Comparison of ENCODE assay signal across 23 cellular contexts in genomic region chr13:48230541-48230940, GRCh38. TPM values are rescaled to one million over a fixed set of nuclear protein-coding genes. Genes with fewer than 3 reads are reported as not detected.
DNase-seq lines count a peak whose midpoint lies in the region; ATAC-seq, FAIRE-seq and TF ChIP-seq lines count a peak whose summit lies in the region.
"Had no signal": no experiment of that assay in that cellular context is flagged by ENCODE, and none has a peak within 500 bp of the region (broad histone marks: within the 10 kb centered on the region; RNA-seq: fewer than 3 reads in every experiment).

No MANE protein-coding gene starts in this region.

- no peaks in the 10 kb centered on the region for H3K9me3 ChIP-seq in HepG2 (ENCODE audit: low read length)
- H3K9me3 ChIP-seq in right lobe of liver, result no peaks in the 10 kb centered on the region
- H3K9me3 ChIP-seq in H9 (ENCODE audit: control insufficient read depth, low read depth, low read length), result no peaks in the 10 kb centered on the region
- H3K9me3 ChIP-seq: sigmoid colon, SK-N-SH, upper lobe of right lung had no signal

- POLR2A ChIA-PET in HepG2 (lab: Yijun Ruan, JAX), result interaction anchor here (2.8 kb wide), 1 partner anchor 9 kb away, joined by 29 read pairs; no protein-coding TSS in a partner anchor

- H4K8ac ChIP-seq in H9 (replicated peaks; ENCODE audit: insufficient read length, low read depth, low read length), result no peak overlapping the region

- TF ChIP-seq POLR2A in HepG2 (IDR thresholded peaks at IDR 0.05; ENCODE audit: insufficient read depth in 1 of 2, low read depth in 2 of 2, low read length in 2 of 2) (no peak), right lobe of liver (IDR thresholded peaks at IDR 0.05) (no peak)

- no peaks in the 10 kb centered on the region for H3K79me1 ChIP-seq in H9 (ENCODE audit: insufficient read depth, low read depth, low read length, poor library complexity, severe bottlenecking)

- H3K27ac Mint-ChIP-seq in H9, result no peak overlapping the region
- H3K27ac Mint-ChIP-seq: activated B cell treated with CpG ODN at 0.5 μM for 24 hours; activated CD4-positive, alpha-beta T cell treated with anti-CD3 and anti-CD28 coated beads, Interleukin-2, amount 10 ng/mL, durations not matched to agents 7 days and 5 days had no signal

- H3K4me3 ChIP-seq in HepG2 (replicated peaks in 1 of 3; ENCODE audit: insufficient read depth in 1 of 3, low read depth in 2 of 3, low read length in 3 of 3), result peak overlapping the region in 2 of 3 experiments; percentile 9 to 81; a peak in 2 of 6 replicates
- H3K4me3 ChIP-seq in right lobe of liver, result no peak overlapping the region
- H3K4me3 ChIP-seq: sigmoid colon, upper lobe of right lung had no signal

- peaks cover 10% of the 10 kb centered on the region for H4K20me1 ChIP-seq in HepG2 (ENCODE audit: insufficient read depth, low read length)
- no peaks in the 10 kb centered on the region for H4K20me1 ChIP-seq in H9 (ENCODE audit: control insufficient read depth, insufficient read depth, insufficient read length)

- H3K36me3 ChIP-seq in HepG2 (replicated peaks in 1 of 2; ENCODE audit: control insufficient read depth in 1 of 2, insufficient read depth in 2 of 2, low read length in 2 of 2), result no peaks in the 10 kb centered on the region
- no peaks in the 10 kb centered on the region for H3K36me3 ChIP-seq in right lobe of liver
- H3K36me3 ChIP-seq: sigmoid colon, upper lobe of right lung had no signal

- H2AFZ ChIP-seq in HepG2 (ENCODE audit: low read length) (peak overlapping the region; percentile 45), H9 (ENCODE audit: low read length) (no peak overlapping the region)

- no peak overlapping the region for H3K56ac ChIP-seq in H9 (ENCODE audit: insufficient read length, low read depth, low read length)

- no peak overlapping the region for H2BK5ac ChIP-seq in H9 (ENCODE audit: insufficient read length, low read length)

- WGBS in HepG2 (ENCODE audit: low lambda C conversion rate), result 17% methylated on average over 2 of the region's 2 CpGs
- 53% methylated on average over 2 of the region's 2 CpGs for WGBS in right lobe of liver (ENCODE audit: insufficient coverage, low coverage, low lambda C conversion rate, missing lambda C conversion rate)
- no CpG with 5 or more reads among the region's 2 CpGs for WGBS in H9 (ENCODE audit: extremely low coverage, insufficient read length, low lambda C conversion rate)

- intact Hi-C loops in HepG2 (cut with micrococcal nuclease; ENCODE audit: unreplicated experiment) (loop anchor here (5.0 kb wide), 1 partner anchor 72 kb away; the partner anchor contains the start of gene RB1), right lobe of liver (cut with DNase I) (loop anchor here in 1 of 2 donors (10.0 kb wide), 1 partner anchor 106 kb away; no protein-coding TSS in a partner anchor)

- H3K14ac ChIP-seq in H9 (ENCODE audit: insufficient read depth, low read length), result no peak overlapping the region

- BruUV-seq in HepG2 (replicated peaks; lab: Mats Ljungman, UMichigan), result no TSS peak

- H3K4me1 ChIP-seq in HepG2 (ENCODE audit: insufficient read depth, low read length) (peaks cover 64% of the 10 kb centered on the region), right lobe of liver (peaks cover 0 to 13% (median under 1%) of the 10 kb centered on the region in 4 donors), H9 (ENCODE audit: insufficient read depth, low read length) (peaks cover 2% of the 10 kb centered on the region; the same call in 1 of the 2 replicates)

- no peak for TF ChIP-seq EP300 in HepG2 (IDR thresholded peaks at IDR 0.05; ENCODE audit: low read depth in 2 of 2, low read length in 2 of 2)
- no peak for TF ChIP-seq EP300 in HepG2 (CRISPR knock-in tag; IDR thresholded peaks at IDR 0.05; ENCODE audit: borderline replicate concordance)

- CTCF ChIA-PET in HepG2 (lab: Yijun Ruan, JAX; ENCODE audit: low intra/inter-chr PET ratio, low total read pairs), result no interaction called here

- H3K27me3 Mint-ChIP-seq in H9 (ENCODE audit: low read depth), result no peaks in the 10 kb centered on the region; the same call in none of the 2 replicates
- H3K27me3 Mint-ChIP-seq: effector memory CD8-positive, alpha-beta T cell had no signal

- H3K4me2 ChIP-seq in HepG2 (ENCODE audit: low read depth, low read length) (peak overlapping the region; percentile 95), H9 (ENCODE audit: insufficient read depth, insufficient read length, low read length) (no peak overlapping the region)
- H3K4me2 ChIP-seq: SK-N-SH had no signal

- no peaks in the 10 kb centered on the region; a peak in 1 of 5 replicates for H3K9me3 Mint-ChIP-seq in H9
- H3K9me3 Mint-ChIP-seq: activated B cell treated with CpG ODN at 0.5 μM for 24 hours; activated CD4-positive, alpha-beta T cell treated with anti-CD3 and anti-CD28 coated beads, Interleukin-2, amount 10 ng/mL, durations not matched to agents 7 days and 5 days; activated T-cell treated with anti-CD3 and anti-CD28 coated beads, Interleukin-2, amount 50 U/mL, for 4 hours; effector memory CD8-positive, alpha-beta T cell had no signal

- DNase-seq in HepG2 (ENCODE audit: low spot score) (no peak), right lobe of liver (no peak), frontal cortex (ENCODE audit: low spot score in 2 of 2) (no peak), renal cortical epithelial cell (ENCODE audit: low read depth) (peak; percentile 68), H9 (no peak)
- DNase-seq in stimulated activated CD4-positive, alpha-beta T cell treated with anti-CD3 and anti-CD28 coated beads, Interleukin-4, amount 100 ng/mL, for 1 hour, result no peak
- DNase-seq: activated B cell treated with CpG ODN at 0.5 μM for 24 hours; activated CD4-positive, alpha-beta T cell treated with anti-CD3 and anti-CD28 coated beads, Interleukin-2, amount 10 ng/mL, durations not matched to agents 7 days and 5 days; activated gamma-delta T cell treated with Interleukin-2 at 50 U/mL for 16 hours; activated T-cell treated with anti-CD3 and anti-CD28 coated beads, Interleukin-2, amount 50 U/mL, for 4 hours; cortex of kidney; effector memory CD8-positive, alpha-beta T cell; left colon; mammary epithelial cell; NCI-H1694; NCI-H446; NCI-H774; sigmoid colon; SK-N-SH; stimulated activated CD4-positive, alpha-beta T cell treated with anti-CD3 and anti-CD28 coated beads, Interleukin-4, amount 100 ng/mL, for 4 hours; upper lobe of right lung had no signal

- FAIRE-seq in HepG2 (lab: Jason Lieb, UNC) (no peak), frontal cortex (lab: Jason Lieb, UNC) (peak; percentile 36)
- FAIRE-seq: H54 had no signal

- ATAC-seq in HepG2, result no peak
- ATAC-seq in right lobe of liver, result no peak
- no peak for ATAC-seq in GM21367 (IDR thresholded peaks at IDR 0.05; ENCODE audit: unreplicated experiment)
- ATAC-seq: activated T-cell treated with anti-CD3 and anti-CD28 coated beads, Interleukin-2, amount 50 U/mL, for 4 hours; effector memory CD8-positive, alpha-beta T cell; left colon; upper lobe of right lung had no signal

- in situ Hi-C loops in HepG2 (cut with HindIII; ENCODE audit: extremely low pct_ligation_motif_present, low pct_unique_long_range_greater_than_20kb), result loop anchor here (5.0 kb wide), 1 partner anchor 103 kb away; no protein-coding TSS in a partner anchor

- H3K4me3 Mint-ChIP-seq in H9, result no peak overlapping the region
- H3K4me3 Mint-ChIP-seq: activated B cell treated with CpG ODN at 0.5 μM for 24 hours; activated CD4-positive, alpha-beta T cell treated with anti-CD3 and anti-CD28 coated beads, Interleukin-2, amount 10 ng/mL, durations not matched to agents 7 days and 5 days; effector memory CD8-positive, alpha-beta T cell had no signal

- no peak overlapping the region for H3K23ac ChIP-seq in H9 (ENCODE audit: insufficient read length, low read depth, low read length)

- no peak overlapping the region for H2BK20ac ChIP-seq in H9 (ENCODE audit: low read depth, low read length, poor library complexity, severe bottlenecking)

- no peak overlapping the region for H2AK5ac ChIP-seq in H9 (ENCODE audit: insufficient read length, low read length)

- H3T11ph ChIP-seq in H9 (ENCODE audit: low read length), result no peak overlapping the region

- H3K79me2 ChIP-seq in HepG2 (ENCODE audit: insufficient read depth, low read length) (peaks cover 24% of the 10 kb centered on the region), H9 (ENCODE audit: insufficient read depth, low read length) (peaks cover 5% of the 10 kb centered on the region; the same call in 1 of the 2 replicates)

- peak overlapping the region; percentile 98 for H3K27ac ChIP-seq in HepG2 (ENCODE audit: extremely low read length, insufficient read depth, low read length)
- H3K27ac ChIP-seq in right lobe of liver, result no peak overlapping the region
- H3K27ac ChIP-seq in H9 (ENCODE audit: insufficient read length, low read depth, low read length), result no peak overlapping the region
- H3K27ac ChIP-seq: upper lobe of right lung had no signal

- no peak overlapping the region for H3K4ac ChIP-seq in H9 (ENCODE audit: low read depth, low read length)

- no peak overlapping the region for H3K18ac ChIP-seq in H9 (ENCODE audit: insufficient read length, low read depth, low read length)

- no peak overlapping the region for H2BK120ac ChIP-seq in H9 (ENCODE audit: low read depth, low read length, poor library complexity, severe bottlenecking)

- no peak overlapping the region for H4K5ac ChIP-seq in H9 (ENCODE audit: insufficient read length, low read depth, low read length)

- H3K36me3 Mint-ChIP-seq in H9 (ENCODE audit: insufficient read depth in 1 of 3, low read depth in 3 of 3), result peaks cover 0 to 3% (median 0%) of the 10 kb centered on the region in 3 experiments; a peak in 2 of 7 replicates

- H3K9ac ChIP-seq in HepG2 (ENCODE audit: insufficient read depth, low read depth, low read length) (no peak overlapping the region), H9 (ENCODE audit: extremely low read depth, insufficient read length, low read length) (no peak overlapping the region)
- H3K9ac ChIP-seq: SK-N-SH had no signal

- H2BK12ac ChIP-seq in H9 (ENCODE audit: insufficient read length, low read depth, low read length), result no peak overlapping the region

- H2BK15ac ChIP-seq in H9 (ENCODE audit: low read depth, low read length), result no peak overlapping the region

- no peak overlapping the region for H4K91ac ChIP-seq in H9 (ENCODE audit: insufficient read length, low read depth, low read length)

- no peak for TF ChIP-seq RAD21 in HepG2 (CRISPR knock-in tag; IDR thresholded peaks at IDR 0.05)

- H3K4me1 Mint-ChIP-seq in H9, result peaks cover 16 to 20% of the 10 kb centered on the region in 2 experiments

- H3K27me3 ChIP-seq in HepG2 (ENCODE audit: control insufficient read depth in 1 of 2, insufficient read depth in 2 of 2, low read length in 2 of 2) (no peaks in the 10 kb centered on the region; a peak in 1 of 5 replicates), right lobe of liver (no peaks in the 10 kb centered on the region), H9 (ENCODE audit: insufficient read depth, low read length) (no peaks in the 10 kb centered on the region; the same call in 1 of the 2 replicates)
- H3K27me3 ChIP-seq: sigmoid colon, upper lobe of right lung had no signal

- TF ChIP-seq CTCF in HepG2 (CRISPR knock-in tag; IDR thresholded peaks at IDR 0.05), result no peak
- no peak for TF ChIP-seq CTCF in right lobe of liver (IDR thresholded peaks at IDR 0.05)
- TF ChIP-seq CTCF in H9 (conservative IDR thresholded peaks at IDR 0.05), result no peak

- peaks cover 3% of the 10 kb centered on the region for H3K23me2 ChIP-seq in H9 (ENCODE audit: insufficient read length, low read depth, low read length, poor library complexity, severe bottlenecking)

RNA-seq across cellular contexts. Expression of gene ITM2B, which starts 2.5 kb away (rescaled TPM):
- total RNA-seq in HepG2 (2016; rRNA removed; fragmentation: Illumina TruSeq; extraction: Trizol) (80.7 and 158 TPM in 2 replicates), right lobe of liver (100 to 1,000 TPM; 203 to 381 (median 320) TPM), frontal cortex (99.5 TPM), renal cortical epithelial cell (310 and 1,405 TPM in 2 replicates), H9 (2021) (175 and 177 TPM in 2 replicates)
- 19.7 and 23.5 TPM in 2 replicates for total RNA-seq in HepG2 (2016; cell fraction: cytosol; rRNA removed; fragmentation: Illumina TruSeq; extraction: Trizol; ENCODE audit: low read depth)
- 78.9 and 158 TPM in 2 replicates for total RNA-seq in HepG2 (2016; cell fraction: insoluble cytoplasmic fraction; rRNA removed; fragmentation: Illumina TruSeq; extraction: Trizol)
- total RNA-seq in HepG2 (2016; cell fraction: membrane; rRNA removed; fragmentation: Illumina TruSeq; extraction: Trizol), result 28.8 and 29.1 TPM in 2 replicates
- total RNA-seq in HepG2 (2016; cell fraction: nucleus; rRNA removed; fragmentation: Illumina TruSeq; extraction: Trizol), result 139 and 183 TPM in 2 replicates
- polyA plus RNA-seq in HepG2 (2011; rRNA removed), result 285 and 373 TPM in 2 replicates
- polyA plus RNA-seq in HepG2 (2011; cell fraction: cytosol; rRNA removed), result 119 and 216 TPM in 2 replicates
- polyA plus RNA-seq in HepG2 (2011; cell fraction: nucleus; rRNA removed), result 51.2 and 79.9 TPM in 2 replicates
- polyA plus RNA-seq in HepG2 (2012), result 312 and 366 TPM in 2 replicates
- 32.7 and 38.7 TPM in 2 replicates for polyA plus RNA-seq in HepG2 (2016; cell fraction: cytosol; fragmentation: Illumina TruSeq; extraction: Trizol; ENCODE audit: low read depth)
- polyA plus RNA-seq in HepG2 (2016; cell fraction: insoluble cytoplasmic fraction; fragmentation: Illumina TruSeq; extraction: Trizol; ENCODE audit: low read depth), result 145 and 159 TPM in 2 replicates
- polyA plus RNA-seq in HepG2 (2016; cell fraction: membrane; fragmentation: Illumina TruSeq; extraction: Trizol; ENCODE audit: low read depth), result 44.0 and 47.1 TPM in 2 replicates
- 391 and 415 TPM in 2 replicates for polyA plus RNA-seq in HepG2 (2016; cell fraction: nucleus; fragmentation: Illumina TruSeq; extraction: Trizol; ENCODE audit: insufficient read depth, low read depth)
- polyA minus RNA-seq in HepG2 (2011; rRNA and poly(A)+ RNA removed; ENCODE audit: low replicate concordance), result 16.4 and 36.7 TPM in 2 replicates
- polyA minus RNA-seq in HepG2 (2011; cell fraction: cytosol; rRNA and poly(A)+ RNA removed), result 139 and 194 TPM in 2 replicates
- polyA minus RNA-seq in HepG2 (2011; cell fraction: nucleus; rRNA and poly(A)+ RNA removed), result 29.0 and 53.7 TPM in 2 replicates

Comparison
In these comparisons a context has a peak if more than half of its experiments do, and no peak if none do; other contexts are left out.
1. H3K4me3 ChIP-seq: peak in HepG2 (2 of 3); none in right lobe of liver (0 of 3).